Comparison of ENCODE assay signal across 1 cellular context in genomic region chr1:235876292-235876914, GRCh38.
A peak's percentile ranks its signal among the peaks of the same experiment; 100 is the strongest.
TF ChIP-seq lines count a peak whose summit lies in the region.

No MANE protein-coding gene starts in this region.

TF ChIP-seq in HEK293, 187 proteins besides CTCF, POLR2A, EP300 and RAD21:
- TF ChIP-seq ZNF18 (tag by site-specific recombination; IDR thresholded peaks at IDR 0.05) (no peak), ATF2 (tag by site-specific recombination; IDR thresholded peaks at IDR 0.05; ENCODE audit: low read depth) (peak; percentile 65), ZNF664 (tag by site-specific recombination; IDR thresholded peaks at IDR 0.05) (peak; percentile 95), PRDM4 (tag by site-specific recombination; IDR thresholded peaks at IDR 0.05) (no peak)
TF ChIP-seq in HEK293: peak in this region for 2.
